17 cellular contexts compared by ENCODE assay signal in genomic region chr6:15483060-15483459, GRCh38.
DNase-seq lines count a peak whose midpoint lies in the region; ATAC-seq, FAIRE-seq and TF ChIP-seq lines count a peak whose summit lies in the region.
"Had no signal": no experiment of that assay in that cellular context is flagged by ENCODE, and none has a peak within 500 bp of the region (broad histone marks: within the 10 kb centered on the region; RNA-seq: fewer than 3 reads in every experiment).

No MANE protein-coding gene starts in this region.

- H3K79me2 ChIP-seq in PC-3 (ENCODE audit: low read length), result peaks cover 35% of the 10 kb centered on the region; the same call in 1 of the 2 replicates

- H3K27me3 Mint-ChIP-seq in CD4-positive, alpha-beta T cell, result no peaks in the 10 kb centered on the region
- H3K27me3 Mint-ChIP-seq: B cell; CD8-positive, alpha-beta memory T cell; T-cell had no signal

- no peak overlapping the region for H3K4me3 Mint-ChIP-seq in CD4-positive, alpha-beta T cell
- H3K4me3 Mint-ChIP-seq: B cell; CD8-positive, alpha-beta memory T cell; H9; T-cell had no signal

- POLR2A ChIA-PET in CD4-positive, alpha-beta T cell (lab: Charles Lee), result no interaction called here
- POLR2A ChIA-PET in PC-3 (lab: Charles Lee; ENCODE audit: unreplicated experiment), result no interaction called here

- H3K9me3 ChIP-seq in CD4-positive, alpha-beta T cell (ENCODE audit: control insufficient read depth, low read length), result no peaks in the 10 kb centered on the region
- H3K9me3 ChIP-seq in PC-3 (ENCODE audit: low read length), result no peaks in the 10 kb centered on the region

- no peak overlapping the region for H2AFZ ChIP-seq in PC-3 (ENCODE audit: low read length)
- H2AFZ ChIP-seq: PC-9 had no signal

- H3K27me3 ChIP-seq in CD4-positive, alpha-beta T cell (ENCODE audit: control insufficient read depth, insufficient read depth, low read length), result no peaks in the 10 kb centered on the region
- no peaks in the 10 kb centered on the region for H3K27me3 ChIP-seq in PC-3 (ENCODE audit: low read length)

- H3K36me3 ChIP-seq in PC-3 (ENCODE audit: low read depth, low read length), result 0 out of 2 replicates have a peak, but pooled peaks cover 2% of the 10 kb centered on the region

- no peak for TF ChIP-seq CTCF in CD4-positive, alpha-beta T cell (IDR thresholded peaks at IDR 0.05)
- no peak for TF ChIP-seq CTCF in PC-3 (conservative IDR thresholded peaks at IDR 0.05; ENCODE audit: low read depth, low read length)

- H3K4me1 Mint-ChIP-seq in CD4-positive, alpha-beta T cell (ENCODE audit: low read depth), result peaks cover 62% of the 10 kb centered on the region

- H3K9me2 ChIP-seq in PC-3 (replicated peaks; ENCODE audit: low read length), result no peaks in the 10 kb centered on the region

- H3K27ac ChIP-seq in CD4-positive, alpha-beta T cell (ENCODE audit: low read depth, low read length), result no peak overlapping the region
- H3K27ac ChIP-seq in PC-3 (ENCODE audit: low read length), result no peak overlapping the region
- H3K27ac ChIP-seq: KMS-11, PC-9, SK-N-MC had no signal

- peaks cover 28% of the 10 kb centered on the region for H3K36me3 Mint-ChIP-seq in CD4-positive, alpha-beta T cell (ENCODE audit: low read depth)

- H3K4me1 ChIP-seq in PC-3 (ENCODE audit: insufficient read depth, low read length), result peaks cover 15% of the 10 kb centered on the region

- no peak overlapping the region for H3K4me2 ChIP-seq in PC-3 (ENCODE audit: low read length)
- H3K4me2 ChIP-seq: PC-9 had no signal

- no peak for DNase-seq in CD4-positive, alpha-beta T cell
- DNase-seq in ELR (ENCODE audit: low read depth) (peak; percentile 54), PC-3 (peak; percentile 43), foreskin melanocyte (no peak), NCI-H526 (lab: John Stamatoyannopoulos, UW) (no peak)
- DNase-seq: CD8-positive, alpha-beta memory T cell; H9; NCI-H1436; NCI-H2081; NCI-H345; PC-9; T-cell had no signal

- no peak overlapping the region for H3K9ac ChIP-seq in PC-3 (ENCODE audit: low read length)
- H3K9ac ChIP-seq: KMS-11 had no signal

- no TSS peak for BruUV-seq in PC-3 (replicated peaks; lab: Mats Ljungman, UMichigan)

- no peaks in the 10 kb centered on the region for H4K20me1 ChIP-seq in PC-3 (ENCODE audit: low read length)

- H3F3A ChIP-seq in PC-3 (ENCODE audit: low read length, unreplicated experiment), result no peaks in the 10 kb centered on the region

- intact Hi-C loops in CD4-positive, alpha-beta T cell (cut with DNase I, micrococcal nuclease), result no loop called here
- intact Hi-C loops in PC-3 (cut with micrococcal nuclease), result no loop called here

- no peak overlapping the region for H3K4me3 ChIP-seq in PC-3 (ENCODE audit: low read length)
- H3K4me3 ChIP-seq: PC-9, SK-N-MC had no signal

- ATAC-seq in CD4-positive, alpha-beta T cell (ENCODE audit: poor library complexity), result no peak
- 0 out of 2 replicates have a peak, but pooled peaks have one; percentile 44 for ATAC-seq in PC-3
- ATAC-seq in GM21576 (IDR thresholded peaks at IDR 0.05; ENCODE audit: unreplicated experiment), result no peak
- ATAC-seq: T-cell had no signal

- CTCF ChIA-PET in CD4-positive, alpha-beta T cell (lab: Charles Lee), result no interaction called here
- CTCF ChIA-PET in PC-3 (lab: Charles Lee), result no interaction called here

- no peaks in the 10 kb centered on the region for H3K9me3 Mint-ChIP-seq in CD4-positive, alpha-beta T cell
- H3K9me3 Mint-ChIP-seq: CD8-positive, alpha-beta memory T cell; H9; T-cell had no signal

- H3K27ac Mint-ChIP-seq in CD4-positive, alpha-beta T cell, result peak overlapping the region; percentile 17
- H3K27ac Mint-ChIP-seq: B cell, H9, T-cell had no signal

- peak; percentile 33 for FAIRE-seq in islet of Langerhans (lab: Jason Lieb, UNC)

Comparison
In these comparisons a context has a peak if more than half of its experiments do, and no peak if none do; other contexts are left out.
1. DNase-seq: peak in ELR (single experiment) and PC-3 (single experiment); none in CD4-positive, alpha-beta T cell (0 of 10), foreskin melanocyte (single experiment) and NCI-H526 (0 of 2).